8 cellular contexts compared by ENCODE assay signal in genomic region chr12:5003025-5003666, GRCh38. TPM values are rescaled to one million over a fixed set of nuclear protein-coding genes. Genes with fewer than 3 reads are reported as not detected.
DNase-seq lines count a peak whose midpoint lies in the region; ATAC-seq and TF ChIP-seq lines count a peak whose summit lies in the region.

No MANE protein-coding gene starts in this region.

- H3K4me1 Mint-ChIP-seq in activated CD4-positive, alpha-beta T cell treated with anti-CD3 and anti-CD28 coated beads, Interleukin-2, amount 10 ng/mL, durations not matched to agents 24 days and 14 days, result no peaks in the 10 kb centered on the region

- no peaks in the 10 kb centered on the region for H3K36me3 ChIP-seq in HEK293 (ENCODE audit: control insufficient read depth in 2 of 2, insufficient read depth in 1 of 2, low read length in 2 of 2)
- H3K36me3 ChIP-seq in esophagus muscularis mucosa, result no peaks in the 10 kb centered on the region

- 26% methylated on average over 9 of the region's 9 CpGs for WGBS in esophagus muscularis mucosa

- H3K36me3 Mint-ChIP-seq in activated CD4-positive, alpha-beta T cell treated with anti-CD3 and anti-CD28 coated beads, Interleukin-2, amount 10 ng/mL, durations not matched to agents 24 days and 14 days (ENCODE audit: low read depth), result no peaks in the 10 kb centered on the region

- TF ChIP-seq POLR2A in esophagus muscularis mucosa (IDR thresholded peaks at IDR 0.05; ENCODE audit: low read depth), result no peak

- peak; percentile 85 for TF ChIP-seq CTCF in HEK293 (tag by site-specific recombination; IDR thresholded peaks at IDR 0.05)
- peak; percentile 90 to 98 (median 90) for TF ChIP-seq CTCF in esophagus muscularis mucosa (IDR thresholded peaks at IDR 0.05)

- ATAC-seq in GM18909 (IDR thresholded peaks at IDR 0.05; ENCODE audit: poor library complexity, unreplicated experiment), result no peak

- peaks cover 7% of the 10 kb centered on the region for H3K27me3 Mint-ChIP-seq in activated CD4-positive, alpha-beta T cell treated with anti-CD3 and anti-CD28 coated beads, Interleukin-2, amount 10 ng/mL, durations not matched to agents 24 days and 14 days

- CTCF ChIA-PET in HEK293 (lab: Yijun Ruan, JAX), result interaction anchor here (0.6 to 10.5 kb wide), 9 partner anchors 13 to 226 kb away, joined by 3 to 185 read pairs (median 4); no protein-coding TSS in a partner anchor

- no peak overlapping the region for H3K27ac Mint-ChIP-seq in activated CD4-positive, alpha-beta T cell treated with anti-CD3 and anti-CD28 coated beads, Interleukin-2, amount 10 ng/mL, durations not matched to agents 24 days and 14 days

- H3K4me3 ChIP-seq in HEK293 (ENCODE audit: low read depth, low read length), result no peak overlapping the region
- H3K4me3 ChIP-seq in esophagus muscularis mucosa, result no peak overlapping the region

- DNase-seq in DMS53 treated with DMSO at 0.1 percent for 48 hours (lab: John Stamatoyannopoulos, UW; ENCODE audit: unreplicated experiment) (peak; percentile 100), NCI-H2107 (lab: John Stamatoyannopoulos, UW) (peak; percentile 80), esophagus muscularis mucosa (ENCODE audit: extremely low spot score) (no peak), mucosa of gallbladder (ENCODE audit: low spot score) (peak; percentile 59), superior temporal gyrus (ENCODE audit: extremely low spot score) (peak; percentile 88)
- peak; percentile 85 for DNase-seq in activated CD4-positive, alpha-beta T cell treated with anti-CD3 and anti-CD28 coated beads, Interleukin-2, amount 10 ng/mL, durations not matched to agents 24 days and 14 days

- H3K9me3 ChIP-seq in HEK293 (ENCODE audit: control insufficient read depth, insufficient read depth, low read depth, low read length) (no peaks in the 10 kb centered on the region), esophagus muscularis mucosa (no peaks in the 10 kb centered on the region)

- H3K27me3 ChIP-seq in esophagus muscularis mucosa, result no peaks in the 10 kb centered on the region

- POLR2A ChIA-PET in HEK293 (lab: Yijun Ruan, JAX), result no interaction called here

- no peak overlapping the region for H3K27ac ChIP-seq in HEK293 (ENCODE audit: extremely low read depth, low read depth, low read length)
- no peak overlapping the region for H3K27ac ChIP-seq in esophagus muscularis mucosa (replicated peaks in 1 of 4)

- no peaks in the 10 kb centered on the region for H3K4me1 ChIP-seq in HEK293 (ENCODE audit: control insufficient read depth, insufficient read depth, low read length)
- H3K4me1 ChIP-seq in esophagus muscularis mucosa, result peaks cover 3 to 8% (median 4%) of the 10 kb centered on the region in 4 donors

- H3K9me3 Mint-ChIP-seq in activated CD4-positive, alpha-beta T cell treated with anti-CD3 and anti-CD28 coated beads, Interleukin-2, amount 10 ng/mL, durations not matched to agents 24 days and 14 days, result no peaks in the 10 kb centered on the region

- H3K4me3 Mint-ChIP-seq in activated CD4-positive, alpha-beta T cell treated with anti-CD3 and anti-CD28 coated beads, Interleukin-2, amount 10 ng/mL, durations not matched to agents 24 days and 14 days, result no peak overlapping the region

- intact Hi-C loops in activated CD4-positive, alpha-beta T cell treated with anti-CD3 and anti-CD28 coated beads, Interleukin-2, amount 10 ng/mL, durations not matched to agents 24 days and 14 days (cut with micrococcal nuclease), result loop anchor here (1.0 kb wide), 1 partner anchor 148 kb away; no protein-coding TSS in a partner anchor
- intact Hi-C loops in esophagus muscularis mucosa (cut with DNase I), result loop anchor here (1.0 kb wide), 1 partner anchor 148 kb away; no protein-coding TSS in a partner anchor

- TF ChIP-seq EP300 in esophagus muscularis mucosa (IDR thresholded peaks at IDR 0.05), result no peak

TF ChIP-seq in HEK293, 187 proteins besides CTCF, POLR2A, EP300 and RAD21:
- TF ChIP-seq KLF17 (tag by site-specific recombination; IDR thresholded peaks at IDR 0.05) (0 out of 2 replicates have a peak, but pooled peaks have one; percentile 21), ZNF654 (tag by site-specific recombination; IDR thresholded peaks at IDR 0.05; ENCODE audit: low read depth) (peak; percentile 98), ZNF600 (tag by site-specific recombination; IDR thresholded peaks at IDR 0.05) (0 out of 2 replicates have a peak, but pooled peaks have one; percentile 31), ZNF404 (tag by site-specific recombination; IDR thresholded peaks at IDR 0.05) (no peak), ZNF660 (tag by site-specific recombination; IDR thresholded peaks at IDR 0.05) (peak; percentile 41; the same call in 1 of the 2 replicates), ATF2 (tag by site-specific recombination; IDR thresholded peaks at IDR 0.05; ENCODE audit: low read depth) (peak; percentile 81)
TF ChIP-seq in HEK293: peak in this region for 5.

RNA-seq across cellular contexts. Expression of gene KCNA5, which starts 40.5 kb away (rescaled TPM):
- total RNA-seq in activated CD4-positive, alpha-beta T cell treated with anti-CD3 and anti-CD28 coated beads, Interleukin-2, amount 10 ng/mL, durations not matched to agents 24 days and 14 days, result not detected in 2 replicates
- total RNA-seq in esophagus muscularis mucosa (1 to 10 TPM; 1.2 to 5.9 (median 2.2) TPM), mucosa of gallbladder (1.4 TPM)
